21 cellular contexts compared by ENCODE assay signal in the genomic region with DNA sequence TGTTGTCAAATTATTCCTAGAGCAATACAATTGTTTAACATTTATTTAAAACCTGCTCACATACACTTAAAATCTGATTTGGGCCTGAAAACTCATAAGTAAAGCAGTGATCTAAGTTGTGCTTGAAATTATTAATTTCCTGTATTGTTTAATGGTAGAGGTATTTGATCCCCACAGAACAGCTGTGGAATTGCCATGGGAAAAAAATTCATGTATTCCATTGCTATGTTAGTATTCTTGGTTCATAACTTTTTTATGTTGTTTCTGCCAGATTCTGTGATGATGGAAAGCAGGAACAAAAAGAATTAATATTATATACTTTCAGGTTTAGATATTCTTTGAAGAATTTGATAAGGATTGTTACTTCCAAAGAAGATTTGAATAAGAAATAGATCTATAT.
"Had no signal": no experiment of that assay in that cellular context is flagged by ENCODE, and none has a peak within 500 bp of the region (broad histone marks: within the 10 kb centered on the region; RNA-seq: fewer than 3 reads in every experiment).

No MANE protein-coding gene starts in this region.

- DNase-seq: KBM-7, MG63, NCI-H1092, NCI-H1105 treated with DMSO at 0.1 percent for 48 hours, NCI-H1417 treated with DMSO at 0.1 percent for 48 hours, NCI-H146, NCI-H1694 treated with DMSO at 0.1 percent for 48 hours, NCI-H1930, NCI-H2081, NCI-H2107, NCI-H2171, NCI-H226, NCI-H446, NCI-H510A, NCI-H524 treated with DMSO at 0.1 percent for 48 hours, NCI-H69, NCI-H774, RPMI8226, SHP77, SK-N-SH had no signal

- H3K4me3 ChIP-seq: MG63 had no signal

- H3K36me3 ChIP-seq: MG63 had no signal

- H3K9me3 ChIP-seq: MG63, SK-N-SH had no signal

- H3K9ac ChIP-seq: SK-N-SH had no signal

- H3K27me3 ChIP-seq: MG63 had no signal

- FAIRE-seq: RCC 7860 had no signal
